In genomic region chr5:902129-902916, GRCh38 we compare ENCODE assay signal across 13 cellular contexts. TPM values are rescaled to one million over a fixed set of nuclear protein-coding genes. Genes with fewer than 3 reads are reported as not detected.
"Had no signal": no experiment of that assay in that cellular context is flagged by ENCODE, and none has a peak within 500 bp of the region (broad histone marks: within the 10 kb centered on the region; RNA-seq: fewer than 3 reads in every experiment).

No MANE protein-coding gene starts in this region.

- H3K36me3 ChIP-seq: ascending aorta, left ventricle myocardium inferior, prostate gland had no signal

- H3K4me3 ChIP-seq: ascending aorta, left ventricle myocardium inferior, neural progenitor cell, prostate gland had no signal

- H3K4me1 ChIP-seq: ascending aorta, neural progenitor cell, prostate gland had no signal

- H3K27ac ChIP-seq: ascending aorta, left ventricle myocardium inferior, neural progenitor cell, prostate gland had no signal

- DNase-seq: activated B cell treated with CpG ODN at 0.5 μM for 24 hours; activated naive CD4-positive, alpha-beta T cell treated with anti-CD3 and anti-CD28 coated beads, Interleukin-2, amount 50 U/mL, for 16 hours; effector CD4-positive, alpha-beta T cell; stimulated activated naive CD8-positive, alpha-beta T cell treated with anti-CD3 and anti-CD28 coated beads, Interleukin-15, amount 100 ng/mL, for 72 hours had no signal

- H3K27me3 Mint-ChIP-seq: activated B cell treated with CpG ODN at 0.5 μM for 24 hours; activated CD4-positive, alpha-beta memory T cell treated with anti-CD3 and anti-CD28 coated beads for 36 hours; activated CD8-positive, alpha-beta memory T cell treated with anti-CD3 and anti-CD28 coated beads, Interleukin-2, amount 10 ng/mL, durations not matched to agents 7 days and 5 days; naive thymus-derived CD4-positive, alpha-beta T cell; stimulated activated naive CD8-positive, alpha-beta T cell treated with anti-CD3 and anti-CD28 coated beads, Interleukin-15, amount 100 ng/mL, for 72 hours; type B pancreatic cell had no signal

- H3K4me1 Mint-ChIP-seq: activated B cell treated with CpG ODN at 0.5 μM for 24 hours; naive thymus-derived CD4-positive, alpha-beta T cell; neural progenitor cell; stimulated activated naive CD8-positive, alpha-beta T cell treated with anti-CD3 and anti-CD28 coated beads, Interleukin-15, amount 100 ng/mL, for 72 hours had no signal

- H3K27me3 ChIP-seq: ascending aorta, neural progenitor cell had no signal

- H3K4me3 Mint-ChIP-seq: activated B cell treated with CpG ODN at 0.5 μM for 24 hours; activated CD4-positive, alpha-beta memory T cell treated with anti-CD3 and anti-CD28 coated beads for 36 hours; activated CD8-positive, alpha-beta memory T cell treated with anti-CD3 and anti-CD28 coated beads, Interleukin-2, amount 10 ng/mL, durations not matched to agents 7 days and 5 days; naive thymus-derived CD4-positive, alpha-beta T cell; neural progenitor cell; stimulated activated naive CD8-positive, alpha-beta T cell treated with anti-CD3 and anti-CD28 coated beads, Interleukin-15, amount 100 ng/mL, for 72 hours; type B pancreatic cell had no signal

- H3K27ac Mint-ChIP-seq: activated B cell treated with CpG ODN at 0.5 μM for 24 hours; activated CD4-positive, alpha-beta memory T cell treated with anti-CD3 and anti-CD28 coated beads for 36 hours; activated CD8-positive, alpha-beta memory T cell treated with anti-CD3 and anti-CD28 coated beads, Interleukin-2, amount 10 ng/mL, durations not matched to agents 7 days and 5 days; activated T-helper 2 cell treated with anti-CD3 and anti-CD28 coated beads, Interferon-gamma antibody, Interleukin-2, Interleukin-4, amounts not matched to agents 10 μg/mL and 5 μg/mL and 100 μg/mL, durations not matched to agents 14 hours and 24 hours and 36 hours; naive thymus-derived CD4-positive, alpha-beta T cell; neural progenitor cell; type B pancreatic cell had no signal

- H3K9me3 ChIP-seq: ascending aorta, left ventricle myocardium inferior, prostate gland had no signal

- ATAC-seq: activated CD8-positive, alpha-beta memory T cell treated with anti-CD3 and anti-CD28 coated beads, Interleukin-2, amount 10 ng/mL, durations not matched to agents 7 days and 5 days; naive thymus-derived CD4-positive, alpha-beta T cell; stimulated activated naive CD8-positive, alpha-beta T cell treated with anti-CD3 and anti-CD28 coated beads, Interleukin-15, amount 100 ng/mL, for 72 hours had no signal

- H3K9me3 Mint-ChIP-seq: activated B cell treated with CpG ODN at 0.5 μM for 24 hours; activated CD4-positive, alpha-beta memory T cell treated with anti-CD3 and anti-CD28 coated beads for 36 hours; activated T-helper 2 cell treated with anti-CD3 and anti-CD28 coated beads, Interferon-gamma antibody, Interleukin-2, Interleukin-4, amounts not matched to agents 10 μg/mL and 5 μg/mL and 100 μg/mL, durations not matched to agents 14 hours and 24 hours and 36 hours; naive thymus-derived CD4-positive, alpha-beta T cell; neural progenitor cell; stimulated activated naive CD8-positive, alpha-beta T cell treated with anti-CD3 and anti-CD28 coated beads, Interleukin-15, amount 100 ng/mL, for 72 hours; type B pancreatic cell had no signal

RNA-seq across cellular contexts. Expression of gene TRIP13, which starts 9.6 kb away (rescaled TPM):
- total RNA-seq: ascending aorta had no signal

RNA-seq across cellular contexts. Expression of gene ZDHHC11, which starts 51.5 kb away (rescaled TPM):
- total RNA-seq: ascending aorta had no signal
